In the genomic region with DNA sequence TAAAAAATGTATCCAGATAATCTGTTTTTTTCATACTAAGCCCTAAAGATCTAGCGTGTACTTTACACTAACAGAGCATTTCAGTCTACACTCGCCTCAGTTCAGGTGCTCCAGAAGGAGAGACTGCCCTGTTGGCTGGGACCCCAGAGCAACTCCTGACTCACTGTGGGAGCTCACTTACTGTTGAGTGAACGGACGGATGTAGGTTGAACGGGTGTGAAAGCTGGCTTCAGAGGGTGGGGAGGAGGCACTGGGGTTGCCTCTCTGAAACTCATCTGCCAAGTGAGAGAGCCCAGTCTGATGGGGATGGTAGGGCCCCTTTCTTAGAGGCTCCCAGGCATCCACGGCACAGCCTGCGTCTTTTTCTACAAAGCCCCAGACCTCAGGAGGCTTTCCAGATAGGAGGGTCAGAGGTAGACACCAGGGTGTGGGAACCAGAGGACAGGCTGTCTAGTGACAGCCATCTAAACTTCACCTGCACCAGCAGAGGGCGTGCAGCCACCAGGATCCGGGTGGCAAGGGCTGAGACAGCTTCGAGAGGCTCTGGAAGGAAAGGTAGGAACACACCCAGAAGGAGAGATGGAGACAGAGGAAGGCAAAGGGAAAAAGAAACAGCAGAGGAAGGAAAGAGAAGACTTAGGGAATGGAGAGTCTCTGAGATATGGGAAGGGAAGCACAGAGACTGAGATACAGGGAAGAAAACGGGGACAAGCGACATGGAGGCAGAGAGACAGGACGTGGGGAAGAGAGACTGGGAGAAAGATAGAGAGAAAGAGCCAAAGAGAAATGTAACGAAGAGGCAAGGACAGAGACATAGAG, we compare ENCODE assay signal across 8 cellular contexts. TPM values are rescaled to one million over a fixed set of nuclear protein-coding genes. Genes with fewer than 3 reads are reported as not detected.
DNase-seq lines count a peak whose midpoint lies in the region; ATAC-seq and TF ChIP-seq lines count a peak whose summit lies in the region.

No MANE protein-coding gene starts in this region.

- peak overlapping the region in 1 of 2 donors; percentile 24 for H3K4me3 Mint-ChIP-seq in CD14-positive monocyte

- peaks cover 0 to 4% (median 0%) of the 10 kb centered on the region in 7 donors for H3K9me3 Mint-ChIP-seq in CD14-positive monocyte

- H3K27me3 Mint-ChIP-seq in CD14-positive monocyte (ENCODE audit: low read depth in 3 of 3) = peaks cover 4 to 13% (median 13%) of the 10 kb centered on the region in 3 donors

- DNase-seq in CD14-positive monocyte (ENCODE audit: low spot score) = no peak
- DNase-seq in H7 = peak; percentile 95
- peak; percentile 64 for DNase-seq in NCI-H345 treated with DMSO at 0.1 percent for 48 hours (lab: John Stamatoyannopoulos, UW; ENCODE audit: unreplicated experiment)
- peak; percentile 72 for DNase-seq in activated CD4-positive, CD25-positive, alpha-beta regulatory T cell treated with anti-CD3 and anti-CD28 coated beads, Interleukin-2, amount 50 U/mL, for 72 hours
- peak in 54 of 61 donors; percentile 1 to 89 (median 26) for DNase-seq in caudate nucleus (lab: John Stamatoyannopoulos, UW)
- DNase-seq in kidney tubule cell (ENCODE audit: low spot score) = peak; percentile 79
- peak; percentile 78 for DNase-seq in stimulated activated CD4-positive, alpha-beta T cell treated with anti-CD3 and anti-CD28 coated beads, Interleukin-4, amount 100 ng/mL, for 1 hour

- H3K4me3 ChIP-seq in H7 (ENCODE audit: insufficient read depth, low read depth, low read length) = no peak overlapping the region

- intact Hi-C loops in CD14-positive monocyte (cut with micrococcal nuclease) = loop anchor here (1.0 to 5.0 kb wide), 3 partner anchors 51 to 79 kb away; a partner anchor contains a TSS

- no peak overlapping the region for H3K27ac ChIP-seq in caudate nucleus (ENCODE audit: low read depth, low read length)

- no peaks in the 10 kb centered on the region for H3K36me3 ChIP-seq in H7 (replicated peaks; ENCODE audit: control insufficient read depth, insufficient read depth, low read length)

- no peak for ATAC-seq in HG03097 (IDR thresholded peaks at IDR 0.05; ENCODE audit: low FRiP score, unreplicated experiment)

- TF ChIP-seq CTCF in CD14-positive monocyte (IDR thresholded peaks at IDR 0.05) = peak; percentile 89

- H3K27ac Mint-ChIP-seq in CD14-positive monocyte = no peak overlapping the region

- no peaks in the 10 kb centered on the region; the same call in 1 of the 2 replicates for H3K27me3 ChIP-seq in H7 (ENCODE audit: control insufficient read depth, insufficient read depth, low read length)

- peaks cover 19% of the 10 kb centered on the region for H3K4me1 Mint-ChIP-seq in CD14-positive monocyte

- H3K36me3 Mint-ChIP-seq in CD14-positive monocyte = no peaks in the 10 kb centered on the region

RNA-seq across cellular contexts. Expression of a gene that starts 3.7 kb away (rescaled TPM):
- polyA plus RNA-seq in CD14-positive monocyte = not detected
- 0.21 and 0.26 TPM in 2 replicates for total RNA-seq in H7 (2014; rRNA removed; shearing (Covaris generic))

RNA-seq across cellular contexts. Expression of a gene that starts 28.1 kb away (rescaled TPM):
- polyA plus RNA-seq in CD14-positive monocyte = not detected
- total RNA-seq in H7 (2014; rRNA removed; shearing (Covaris generic)) = 3.6 and 4.3 TPM in 2 replicates

RNA-seq across cellular contexts. Expression of a gene that starts 29.6 kb away (rescaled TPM):
- not detected for polyA plus RNA-seq in CD14-positive monocyte
- total RNA-seq in H7 (2014; rRNA removed; shearing (Covaris generic)) = 110 and 155 TPM in 2 replicates

RNA-seq across cellular contexts. Expression of a gene that starts 31.5 kb away (rescaled TPM):
- polyA plus RNA-seq in CD14-positive monocyte = not detected
- not detected in 2 replicates for total RNA-seq in H7 (2014; rRNA removed; shearing (Covaris generic))

RNA-seq across cellular contexts. Expression of a gene that starts 33.4 kb away (rescaled TPM):
- polyA plus RNA-seq in CD14-positive monocyte = not detected
- total RNA-seq in H7 (2014; rRNA removed; shearing (Covaris generic)) = not detected in 2 replicates
